In genomic region chr10:28307267-28307666, GRCh38 we compare ENCODE assay signal across 29 cellular contexts.
"Had no signal": no experiment of that assay in that cellular context is flagged by ENCODE, and none has a peak within 500 bp of the region (broad histone marks: within the 10 kb centered on the region; RNA-seq: fewer than 3 reads in every experiment).

No MANE protein-coding gene starts in this region.

- H3K27ac ChIP-seq: VCaP had no signal

- H3K27me3 Mint-ChIP-seq: activated naive CD8-positive, alpha-beta T cell; central memory CD8-positive, alpha-beta T cell; T-cell; T-helper 17 cell had no signal

- H3K4me3 Mint-ChIP-seq: activated B cell treated with CpG ODN at 0.5 μM for 24 hours; activated CD4-positive, alpha-beta memory T cell treated with anti-CD3 and anti-CD28 coated beads, Interleukin-2, amount 10 ng/mL, durations not matched to agents 7 days and 5 days; activated CD8-positive, alpha-beta memory T cell treated with anti-CD3 and anti-CD28 coated beads, Interleukin-2, amount 10 ng/mL, durations not matched to agents 7 days and 5 days; activated naive CD4-positive, alpha-beta T cell treated with anti-CD3 and anti-CD28 coated beads, Interleukin-2, amount 10 ng/mL, durations not matched to agents 7 days and 5 days; activated naive CD8-positive, alpha-beta T cell; activated naive CD8-positive, alpha-beta T cell treated with anti-CD3 and anti-CD28 coated beads, Interleukin-2, amount 50 U/mL, for 24 hours; central memory CD8-positive, alpha-beta T cell; T-cell; T-helper 17 cell had no signal

- ATAC-seq: activated CD8-positive, alpha-beta memory T cell treated with anti-CD3 and anti-CD28 coated beads, Interleukin-2, amount 10 ng/mL, durations not matched to agents 7 days and 5 days; activated naive CD8-positive, alpha-beta T cell treated with anti-CD3 and anti-CD28 coated beads, Interleukin-2, amount 50 U/mL, for 24 hours; K562; Panc1; SK-N-SH treated with all-trans-retinoic acid at 6 μM for 48 hours; T-cell; T-helper 17 cell had no signal

- H3K36me3 Mint-ChIP-seq: activated CD8-positive, alpha-beta memory T cell treated with anti-CD3 and anti-CD28 coated beads, Interleukin-2, amount 10 ng/mL, durations not matched to agents 7 days and 5 days; brain had no signal

- DNase-seq: activated B cell treated with CpG ODN at 0.5 μM for 24 hours; activated CD4-positive, alpha-beta memory T cell treated with anti-CD3 and anti-CD28 coated beads, Interleukin-2, amount 10 ng/mL, durations not matched to agents 7 days and 5 days; activated CD4-positive, alpha-beta T cell treated with anti-CD3 and anti-CD28 coated beads for 1 hour; activated CD4-positive, alpha-beta T cell treated with anti-CD3 and anti-CD28 coated beads for 48 hours; activated CD8-positive, alpha-beta memory T cell treated with anti-CD3 and anti-CD28 coated beads for 24 hours; activated CD8-positive, alpha-beta memory T cell treated with anti-CD3 and anti-CD28 coated beads, Interleukin-2, amount 10 ng/mL, durations not matched to agents 7 days and 5 days; activated CD8-positive, alpha-beta memory T cell treated with anti-CD3 and anti-CD28 coated beads, Interleukin-2, amount 50 U/mL, for 48 hours; activated effector memory CD4-positive, alpha-beta T cell treated with Interleukin-2 at 50 U/mL for 16 hours; activated naive CD4-positive, alpha-beta T cell treated with anti-CD3 and anti-CD28 coated beads, Interleukin-2, amount 10 ng/mL, durations not matched to agents 7 days and 5 days; activated naive CD8-positive, alpha-beta T cell treated with anti-CD3 and anti-CD28 coated beads, Interleukin-2, amount 50 U/mL, for 24 hours; activated T-cell treated with anti-CD3 and anti-CD28 coated beads, Interleukin-2, amount 50 U/mL, for 48 hours; anterior cingulate cortex; NCI-H1092 treated with DMSO at 0.1 percent for 48 hours; NCI-H146; NCI-H187; NCI-H2081 treated with DMSO at 0.1 percent for 48 hours; NCI-H226; NCI-H446 treated with DMSO at 0.1 percent for 48 hours; NCI-H69; SIG-M5; T-cell; T-helper 17 cell had no signal

- H3K4me3 ChIP-seq: K562 had no signal

- H3K9me3 Mint-ChIP-seq: activated CD4-positive, alpha-beta memory T cell treated with anti-CD3 and anti-CD28 coated beads, Interleukin-2, amount 10 ng/mL, durations not matched to agents 7 days and 5 days; central memory CD8-positive, alpha-beta T cell; T-cell had no signal

- H3K27ac Mint-ChIP-seq: activated B cell treated with CpG ODN at 0.5 μM for 24 hours; activated CD4-positive, alpha-beta memory T cell treated with anti-CD3 and anti-CD28 coated beads, Interleukin-2, amount 10 ng/mL, durations not matched to agents 7 days and 5 days; activated CD8-positive, alpha-beta memory T cell treated with anti-CD3 and anti-CD28 coated beads, Interleukin-2, amount 10 ng/mL, durations not matched to agents 7 days and 5 days; activated naive CD4-positive, alpha-beta T cell treated with anti-CD3 and anti-CD28 coated beads, Interleukin-2, amount 10 ng/mL, durations not matched to agents 7 days and 5 days; activated naive CD8-positive, alpha-beta T cell; activated naive CD8-positive, alpha-beta T cell treated with anti-CD3 and anti-CD28 coated beads, Interleukin-2, amount 50 U/mL, for 24 hours; brain; T-cell had no signal
